ENCODE assay signal across 23 cellular contexts in genomic region chr2:196514641-196515040, GRCh38.
"Had no signal": no experiment of that assay in that cellular context is flagged by ENCODE, and none has a peak within 500 bp of the region (broad histone marks: within the 10 kb centered on the region; RNA-seq: fewer than 3 reads in every experiment).

No MANE protein-coding gene starts in this region.

- H3K27me3 ChIP-seq: sigmoid colon, testis, tibial artery had no signal

- H3K9ac ChIP-seq: parathyroid adenoma had no signal

- H3K4me1 Mint-ChIP-seq: immature natural killer cell, naive B cell had no signal

- H3K36me3 ChIP-seq: sigmoid colon, tibial artery had no signal

- H3K27ac Mint-ChIP-seq: endodermal cell; immature natural killer cell; mesothelial cell of epicardium; naive B cell; natural killer cell treated with Interleukin-12 subunit alpha and Interleukin-12 subunit beta and Interleukin-15 and Interleukin-18, amount 100 ng/mL, for 72 hours; progenitor cell of endocrine pancreas; type B pancreatic cell had no signal

- H3K27ac ChIP-seq: epithelial cell of prostate, parathyroid adenoma, sigmoid colon, testis, tibial artery had no signal

- H3K27me3 Mint-ChIP-seq: progenitor cell of endocrine pancreas, type B pancreatic cell had no signal

- H3K9me3 ChIP-seq: mucosa of descending colon, sigmoid colon, testis, tibial artery had no signal

- H2AFZ ChIP-seq: parathyroid adenoma had no signal

- DNase-seq: central memory CD4-positive, alpha-beta T cell; effector CD8-positive, alpha-beta T cell; endodermal cell; hypothalamus; immature natural killer cell; islet precursor cell; kidney glomerular epithelial cell; mesenchymal stem cell; mucosa of descending colon; naive B cell; sigmoid colon; stimulated activated CD4-positive, alpha-beta T cell treated with anti-CD3 and anti-CD28 coated beads, Interleukin-2, amount 100 ng/mL, for 24 hours; stimulated activated CD4-positive, alpha-beta T cell treated with anti-CD3 and anti-CD28 coated beads, Interleukin-4, amount 100 ng/mL, for 24 hours; stimulated activated naive CD4-positive, alpha-beta T cell; testis; tibial artery had no signal

- ATAC-seq: mucosa of descending colon had no signal

- H3K9me3 Mint-ChIP-seq: endodermal cell; immature natural killer cell; mesothelial cell of epicardium; naive B cell; natural killer cell treated with Interleukin-12 subunit alpha and Interleukin-12 subunit beta and Interleukin-15 and Interleukin-18, amount 100 ng/mL, for 72 hours; neural crest cell; type B pancreatic cell had no signal

- H3K4me1 ChIP-seq: parathyroid adenoma, sigmoid colon, testis, tibial artery had no signal

- H3K4me3 ChIP-seq: mucosa of descending colon, sigmoid colon, testis, tibial artery had no signal

- H3K4me3 Mint-ChIP-seq: endodermal cell; immature natural killer cell; mesothelial cell of epicardium; naive B cell; natural killer cell treated with Interleukin-12 subunit alpha and Interleukin-12 subunit beta and Interleukin-15 and Interleukin-18, amount 100 ng/mL, for 72 hours; neural crest cell; type B pancreatic cell had no signal
